Comparison of ENCODE assay signal across 6 cellular contexts in genomic region chr20:7708112-7708511, GRCh38.
"Had no signal": no experiment of that assay in that cellular context is flagged by ENCODE, and none has a peak within 500 bp of the region (broad histone marks: within the 10 kb centered on the region; RNA-seq: fewer than 3 reads in every experiment).

No MANE protein-coding gene starts in this region.

- FAIRE-seq: HTR-8/SVneo had no signal

- H3K4me2 ChIP-seq: KMS-11 had no signal

- DNase-seq: Karpas-422, KBM-7, KG1 had no signal

- H3K27ac ChIP-seq: HL-60, KMS-11 had no signal

- H3K9ac ChIP-seq: KMS-11 had no signal
